35 cellular contexts compared by ENCODE assay signal in genomic region chr18:42536442-42536841, GRCh38.
"Had no signal": no experiment of that assay in that cellular context is flagged by ENCODE, and none has a peak within 500 bp of the region (broad histone marks: within the 10 kb centered on the region; RNA-seq: fewer than 3 reads in every experiment).

No MANE protein-coding gene starts in this region.

- H3K27ac Mint-ChIP-seq: activated B cell treated with CpG ODN at 0.5 μM for 24 hours; activated CD4-positive, alpha-beta memory T cell treated with anti-CD3 and anti-CD28 coated beads, Interleukin-2, amount 10 ng/mL, durations not matched to agents 7 days and 5 days; activated CD8-positive, alpha-beta memory T cell treated with anti-CD3 and anti-CD28 coated beads, Interleukin-2, amount 10 ng/mL, durations not matched to agents 7 days and 5 days; activated naive CD4-positive, alpha-beta T cell treated with anti-CD3 and anti-CD28 coated beads, Interleukin-2, amount 10 ng/mL, durations not matched to agents 7 days and 5 days; activated naive CD8-positive, alpha-beta T cell; activated naive CD8-positive, alpha-beta T cell treated with anti-CD3 and anti-CD28 coated beads, Interleukin-2, amount 50 U/mL, for 24 hours; T-helper 1 cell treated with Interleukin-12 subunit alpha and Interleukin-12 subunit beta and Interleukin-4 antibody, amounts not matched to agents 30 μg/mL and 1 μg/mL, for 36 hours; T-helper 2 cell treated with Interferon-gamma antibody and Interleukin-4, amounts not matched to agents 5 μg/mL and 100 μg/mL, for 36 hours had no signal

- ATAC-seq: activated CD8-positive, alpha-beta memory T cell treated with anti-CD3 and anti-CD28 coated beads, Interleukin-2, amount 10 ng/mL, durations not matched to agents 7 days and 5 days; activated naive CD8-positive, alpha-beta T cell treated with anti-CD3 and anti-CD28 coated beads, Interleukin-2, amount 50 U/mL, for 24 hours; K562; PC-3 had no signal

- H3K27me3 Mint-ChIP-seq: activated B cell treated with CpG ODN at 0.5 μM for 24 hours; activated CD4-positive, alpha-beta memory T cell treated with anti-CD3 and anti-CD28 coated beads, Interleukin-2, amount 10 ng/mL, durations not matched to agents 7 days and 5 days; activated CD8-positive, alpha-beta memory T cell treated with anti-CD3 and anti-CD28 coated beads, Interleukin-2, amount 10 ng/mL, durations not matched to agents 7 days and 5 days; activated naive CD4-positive, alpha-beta T cell treated with anti-CD3 and anti-CD28 coated beads, Interleukin-2, amount 10 ng/mL, durations not matched to agents 7 days and 5 days; activated naive CD8-positive, alpha-beta T cell; activated naive CD8-positive, alpha-beta T cell treated with anti-CD3 and anti-CD28 coated beads, Interleukin-2, amount 50 U/mL, for 24 hours; brain had no signal

- H3K27me3 ChIP-seq: Peyer's patch, SJSA1 had no signal

- H3K36me3 ChIP-seq: Peyer's patch, SJSA1 had no signal

- H3K9me3 ChIP-seq: Peyer's patch, SJSA1, SK-N-SH had no signal

- H3K4me3 ChIP-seq: K562, Peyer's patch, SJSA1 had no signal

- H3K4me1 ChIP-seq: Peyer's patch, SJSA1 had no signal

- H3K4me3 Mint-ChIP-seq: activated B cell treated with CpG ODN at 0.5 μM for 24 hours; activated CD4-positive, alpha-beta memory T cell treated with anti-CD3 and anti-CD28 coated beads, Interleukin-2, amount 10 ng/mL, durations not matched to agents 7 days and 5 days; activated CD8-positive, alpha-beta memory T cell treated with anti-CD3 and anti-CD28 coated beads, Interleukin-2, amount 10 ng/mL, durations not matched to agents 7 days and 5 days; activated naive CD4-positive, alpha-beta T cell treated with anti-CD3 and anti-CD28 coated beads, Interleukin-2, amount 10 ng/mL, durations not matched to agents 7 days and 5 days; activated naive CD8-positive, alpha-beta T cell; activated naive CD8-positive, alpha-beta T cell treated with anti-CD3 and anti-CD28 coated beads, Interleukin-2, amount 50 U/mL, for 24 hours; brain; T-helper 1 cell treated with Interleukin-12 subunit alpha and Interleukin-12 subunit beta and Interleukin-4 antibody, amounts not matched to agents 30 μg/mL and 1 μg/mL, for 36 hours; T-helper 2 cell treated with Interferon-gamma antibody and Interleukin-4, amounts not matched to agents 5 μg/mL and 100 μg/mL, for 36 hours had no signal

- H3K27ac ChIP-seq: Peyer's patch, SJSA1, VCaP had no signal

- H3K4me1 Mint-ChIP-seq: activated B cell treated with CpG ODN at 0.5 μM for 24 hours; activated CD4-positive, alpha-beta memory T cell treated with anti-CD3 and anti-CD28 coated beads, Interleukin-2, amount 10 ng/mL, durations not matched to agents 7 days and 5 days; activated CD8-positive, alpha-beta memory T cell treated with anti-CD3 and anti-CD28 coated beads, Interleukin-2, amount 10 ng/mL, durations not matched to agents 7 days and 5 days; activated naive CD4-positive, alpha-beta T cell treated with anti-CD3 and anti-CD28 coated beads, Interleukin-2, amount 10 ng/mL, durations not matched to agents 7 days and 5 days; activated naive CD8-positive, alpha-beta T cell treated with anti-CD3 and anti-CD28 coated beads, Interleukin-2, amount 50 U/mL, for 24 hours had no signal

- H3K9me3 Mint-ChIP-seq: activated B cell treated with CpG ODN at 0.5 μM for 24 hours; activated CD4-positive, alpha-beta memory T cell treated with anti-CD3 and anti-CD28 coated beads, Interleukin-2, amount 10 ng/mL, durations not matched to agents 7 days and 5 days; activated naive CD4-positive, alpha-beta T cell treated with anti-CD3 and anti-CD28 coated beads, Interleukin-2, amount 10 ng/mL, durations not matched to agents 7 days and 5 days; activated naive CD8-positive, alpha-beta T cell treated with anti-CD3 and anti-CD28 coated beads, Interleukin-2, amount 50 U/mL, for 24 hours; T-helper 1 cell treated with Interleukin-12 subunit alpha and Interleukin-12 subunit beta and Interleukin-4 antibody, amounts not matched to agents 30 μg/mL and 1 μg/mL, for 36 hours had no signal

- H3K4me2 ChIP-seq: SK-N-SH had no signal

- H3K9ac ChIP-seq: SK-N-SH had no signal

- H3K36me3 Mint-ChIP-seq: activated CD8-positive, alpha-beta memory T cell treated with anti-CD3 and anti-CD28 coated beads, Interleukin-2, amount 10 ng/mL, durations not matched to agents 7 days and 5 days; activated naive CD4-positive, alpha-beta T cell treated with anti-CD3 and anti-CD28 coated beads, Interleukin-2, amount 10 ng/mL, durations not matched to agents 7 days and 5 days; activated naive CD8-positive, alpha-beta T cell; brain had no signal

- DNase-seq: activated B cell treated with CpG ODN at 0.5 μM for 24 hours; activated CD4-positive, alpha-beta memory T cell treated with anti-CD3 and anti-CD28 coated beads, Interleukin-2, amount 10 ng/mL, durations not matched to agents 7 days and 5 days; activated CD4-positive, alpha-beta T cell treated with anti-CD3 and anti-CD28 coated beads for 48 hours; activated CD4-positive, CD25-positive, alpha-beta regulatory T cell treated with anti-CD3 and anti-CD28 coated beads, Interleukin-2, amount 50 U/mL, for 72 hours; activated CD8-positive, alpha-beta memory T cell treated with anti-CD3 and anti-CD28 coated beads for 24 hours; activated CD8-positive, alpha-beta memory T cell treated with anti-CD3 and anti-CD28 coated beads, Interleukin-2, amount 10 ng/mL, durations not matched to agents 7 days and 5 days; activated CD8-positive, alpha-beta memory T cell treated with anti-CD3 and anti-CD28 coated beads, Interleukin-2, amount 50 U/mL, for 48 hours; activated effector memory CD4-positive, alpha-beta T cell treated with Interleukin-2 at 50 U/mL for 16 hours; activated naive CD4-positive, alpha-beta T cell treated with anti-CD3 and anti-CD28 coated beads, Interleukin-2, amount 10 ng/mL, durations not matched to agents 7 days and 5 days; activated naive CD8-positive, alpha-beta T cell treated with anti-CD3 and anti-CD28 coated beads, Interleukin-2, amount 50 U/mL, for 24 hours; activated T-cell treated with anti-CD3 and anti-CD28 coated beads, Interleukin-2, amount 50 U/mL, for 48 hours; anterior cingulate cortex; central memory CD4-positive, alpha-beta T cell; NCI-H1092 treated with DMSO at 0.1 percent for 48 hours; NCI-H1417; NCI-H146; NCI-H187; NCI-H2029 treated with DMSO at 0.1 percent for 48 hours; NCI-H2107; NCI-H226; NCI-H446 treated with DMSO at 0.1 percent for 48 hours; NCI-H69; NK-92 treated with Interleukin-12 subunit alpha and Interleukin-12 subunit beta, amount 100 ng/mL, for 24 hours; PC-3; Peyer's patch; RPMI8226; SHP77 treated with DMSO at 0.1 percent for 48 hours; SK-N-SH had no signal
